8 cellular contexts compared by ENCODE assay signal in the genomic region with DNA sequence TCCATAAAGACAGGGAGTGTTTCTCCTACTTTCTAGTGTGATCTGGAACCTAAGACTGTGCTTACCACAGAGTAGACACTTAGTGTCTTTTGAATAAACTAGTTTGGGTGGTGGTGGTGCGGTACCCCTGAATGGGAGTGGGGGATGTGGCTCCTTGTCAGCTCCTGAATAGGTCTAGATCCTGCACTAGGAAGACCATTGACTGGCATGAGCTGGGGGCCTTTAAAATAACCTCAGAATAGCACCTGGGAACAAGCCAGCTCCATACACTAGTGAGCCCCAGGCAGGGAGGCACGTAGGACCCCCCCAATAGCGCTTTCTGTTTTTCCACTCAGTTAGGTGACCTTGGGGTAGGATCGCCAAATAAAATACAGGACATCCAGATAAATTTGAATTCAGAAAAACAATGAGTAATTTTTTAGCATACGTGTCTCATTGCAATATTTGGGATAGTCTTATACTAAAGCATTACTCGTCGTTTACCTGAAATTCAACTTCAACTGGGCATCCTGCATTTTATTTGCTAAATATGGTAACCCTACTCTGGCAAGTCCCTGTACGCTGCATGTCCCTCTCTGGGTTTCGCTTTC. TPM values are rescaled to one million over a fixed set of nuclear protein-coding genes. Genes with fewer than 3 reads are reported as not detected.
DNase-seq lines count a peak whose midpoint lies in the region; ATAC-seq, FAIRE-seq and TF ChIP-seq lines count a peak whose summit lies in the region.

No MANE protein-coding gene starts in this region.

- H3K27me3 ChIP-seq in iPS-15b (ENCODE audit: control insufficient read depth, insufficient read depth, low read length): no peaks in the 10 kb centered on the region

- H3K9me3 ChIP-seq in iPS-15b (ENCODE audit: control insufficient read depth, insufficient read depth, low read length): no peaks in the 10 kb centered on the region

- H3K4me3 ChIP-seq in HFF-Myc (replicated peaks; ENCODE audit: low read depth, low read length): peak overlapping the region; percentile 74
- H3K4me3 ChIP-seq in iPS-15b (ENCODE audit: low read depth, low read length): peak overlapping the region; percentile 88

- peak overlapping the region; percentile 96 for H3K27ac Mint-ChIP-seq in activated T-helper 1 cell treated with anti-CD3 and anti-CD28 coated beads, Interleukin-12 subunit alpha, Interleukin-12 subunit beta, Interleukin-2, Interleukin-4 antibody, amounts not matched to agents 30 ng/mL and 10 ng/mL and 1 ng/mL, durations not matched to agents 14 hours and 24 hours and 36 hours
- peak overlapping the region; percentile 82 for H3K27ac Mint-ChIP-seq in stimulated activated memory B cell treated with anti-CD40 and anti-IgM and Interleukin-4, amounts not matched to agents 10 μg/mL and 1 μg/mL and 100 μg/mL, for 72 hours

- TF ChIP-seq CTCF in HFF-Myc (IDR thresholded peaks at IDR 0.05; ENCODE audit: low read depth, low read length, missing control alignments): no peak

- DNase-seq in HFF-Myc (ENCODE audit: extremely low read depth, low read depth) (no peak), RCC 7860 (ENCODE audit: low spot score) (no peak), HT-29 (ENCODE audit: low spot score) (no peak)
- DNase-seq in activated T-helper 1 cell treated with anti-CD3 and anti-CD28 coated beads, Interleukin-12 subunit alpha, Interleukin-12 subunit beta, Interleukin-2, Interleukin-4 antibody, amounts not matched to agents 30 ng/mL and 10 ng/mL and 1 ng/mL, durations not matched to agents 14 hours and 24 hours and 36 hours (ENCODE audit: low spot score): no peak

- H3K9me3 Mint-ChIP-seq in activated T-helper 1 cell treated with anti-CD3 and anti-CD28 coated beads, Interleukin-12 subunit alpha, Interleukin-12 subunit beta, Interleukin-2, Interleukin-4 antibody, amounts not matched to agents 30 ng/mL and 10 ng/mL and 1 ng/mL, durations not matched to agents 14 hours and 24 hours and 36 hours: no peaks in the 10 kb centered on the region
- peaks cover 5% of the 10 kb centered on the region for H3K9me3 Mint-ChIP-seq in stimulated activated memory B cell treated with anti-CD40 and anti-IgM and Interleukin-4, amounts not matched to agents 10 μg/mL and 1 μg/mL and 100 μg/mL, for 72 hours

- H3K36me3 Mint-ChIP-seq in activated T-helper 1 cell treated with anti-CD3 and anti-CD28 coated beads, Interleukin-12 subunit alpha, Interleukin-12 subunit beta, Interleukin-2, Interleukin-4 antibody, amounts not matched to agents 30 ng/mL and 10 ng/mL and 1 ng/mL, durations not matched to agents 14 hours and 24 hours and 36 hours (ENCODE audit: low read depth): peaks cover 17% of the 10 kb centered on the region
- H3K36me3 Mint-ChIP-seq in stimulated activated memory B cell treated with anti-CD40 and anti-IgM and Interleukin-4, amounts not matched to agents 10 μg/mL and 1 μg/mL and 100 μg/mL, for 72 hours: peaks cover 9% of the 10 kb centered on the region

- no peaks in the 10 kb centered on the region for H3K36me3 ChIP-seq in iPS-15b (ENCODE audit: control insufficient read depth, insufficient read depth, low read length)

- H3K4me1 Mint-ChIP-seq in activated T-helper 1 cell treated with anti-CD3 and anti-CD28 coated beads, Interleukin-12 subunit alpha, Interleukin-12 subunit beta, Interleukin-2, Interleukin-4 antibody, amounts not matched to agents 30 ng/mL and 10 ng/mL and 1 ng/mL, durations not matched to agents 14 hours and 24 hours and 36 hours (ENCODE audit: low read depth): peaks cover 45% of the 10 kb centered on the region
- H3K4me1 Mint-ChIP-seq in stimulated activated memory B cell treated with anti-CD40 and anti-IgM and Interleukin-4, amounts not matched to agents 10 μg/mL and 1 μg/mL and 100 μg/mL, for 72 hours: peaks cover 29% of the 10 kb centered on the region

- intact Hi-C loops in activated T-helper 1 cell treated with anti-CD3 and anti-CD28 coated beads, Interleukin-12 subunit alpha, Interleukin-12 subunit beta, Interleukin-2, Interleukin-4 antibody, amounts not matched to agents 30 ng/mL and 10 ng/mL and 1 ng/mL, durations not matched to agents 14 hours and 24 hours and 36 hours (cut with micrococcal nuclease): loop anchor here (2.0 kb wide), 2 partner anchors 224 to 304 kb away; partner anchors contain the start of gene PHC2

- peak overlapping the region; percentile 55 for H3K9ac ChIP-seq in iPS-15b (ENCODE audit: low read depth, low read length)

- FAIRE-seq in RCC 7860 (lab: Jason Lieb, UNC): no peak

- no peak for ATAC-seq in stimulated activated memory B cell treated with anti-CD40 and anti-IgM and Interleukin-4, amounts not matched to agents 10 μg/mL and 1 μg/mL and 100 μg/mL, for 72 hours
- ATAC-seq in HG02852 (IDR thresholded peaks at IDR 0.05; ENCODE audit: unreplicated experiment): no peak
- no peak for ATAC-seq in GM19351 (IDR thresholded peaks at IDR 0.05; ENCODE audit: unreplicated experiment)

- no peaks in the 10 kb centered on the region for H3K27me3 Mint-ChIP-seq in activated T-helper 1 cell treated with anti-CD3 and anti-CD28 coated beads, Interleukin-12 subunit alpha, Interleukin-12 subunit beta, Interleukin-2, Interleukin-4 antibody, amounts not matched to agents 30 ng/mL and 10 ng/mL and 1 ng/mL, durations not matched to agents 14 hours and 24 hours and 36 hours (ENCODE audit: insufficient read depth)
- H3K27me3 Mint-ChIP-seq in stimulated activated memory B cell treated with anti-CD40 and anti-IgM and Interleukin-4, amounts not matched to agents 10 μg/mL and 1 μg/mL and 100 μg/mL, for 72 hours: no peaks in the 10 kb centered on the region

- peak overlapping the region; percentile 96 for H3K4me3 Mint-ChIP-seq in activated T-helper 1 cell treated with anti-CD3 and anti-CD28 coated beads, Interleukin-12 subunit alpha, Interleukin-12 subunit beta, Interleukin-2, Interleukin-4 antibody, amounts not matched to agents 30 ng/mL and 10 ng/mL and 1 ng/mL, durations not matched to agents 14 hours and 24 hours and 36 hours
- H3K4me3 Mint-ChIP-seq in stimulated activated memory B cell treated with anti-CD40 and anti-IgM and Interleukin-4, amounts not matched to agents 10 μg/mL and 1 μg/mL and 100 μg/mL, for 72 hours: peak overlapping the region; percentile 90

- H3K4me1 ChIP-seq in iPS-15b (ENCODE audit: control insufficient read depth, insufficient read depth, low read length): peaks cover 3% of the 10 kb centered on the region

RNA-seq across cellular contexts. Expression of gene AZIN2, which starts 45.6 kb away (rescaled TPM):
- 1.1 and 1.4 TPM in 2 replicates for total RNA-seq in activated T-helper 1 cell treated with anti-CD3 and anti-CD28 coated beads, Interleukin-12 subunit alpha, Interleukin-12 subunit beta, Interleukin-2, Interleukin-4 antibody, amounts not matched to agents 30 ng/mL and 10 ng/mL and 1 ng/mL, durations not matched to agents 14 hours and 24 hours and 36 hours
- total RNA-seq in HT-29 (2014; rRNA removed; shearing (Covaris generic)): 0.13 TPM in 1 of 2 replicates, not detected in the other

RNA-seq across cellular contexts. Expression of gene TRIM62, which starts 55.3 kb away (rescaled TPM):
- 4.1 and 4.5 TPM in 2 replicates for total RNA-seq in activated T-helper 1 cell treated with anti-CD3 and anti-CD28 coated beads, Interleukin-12 subunit alpha, Interleukin-12 subunit beta, Interleukin-2, Interleukin-4 antibody, amounts not matched to agents 30 ng/mL and 10 ng/mL and 1 ng/mL, durations not matched to agents 14 hours and 24 hours and 36 hours
- 5.3 and 7.7 TPM in 2 replicates for total RNA-seq in HT-29 (2014; rRNA removed; shearing (Covaris generic))
